Comparison of ENCODE assay signal across 9 cellular contexts in the genomic region with DNA sequence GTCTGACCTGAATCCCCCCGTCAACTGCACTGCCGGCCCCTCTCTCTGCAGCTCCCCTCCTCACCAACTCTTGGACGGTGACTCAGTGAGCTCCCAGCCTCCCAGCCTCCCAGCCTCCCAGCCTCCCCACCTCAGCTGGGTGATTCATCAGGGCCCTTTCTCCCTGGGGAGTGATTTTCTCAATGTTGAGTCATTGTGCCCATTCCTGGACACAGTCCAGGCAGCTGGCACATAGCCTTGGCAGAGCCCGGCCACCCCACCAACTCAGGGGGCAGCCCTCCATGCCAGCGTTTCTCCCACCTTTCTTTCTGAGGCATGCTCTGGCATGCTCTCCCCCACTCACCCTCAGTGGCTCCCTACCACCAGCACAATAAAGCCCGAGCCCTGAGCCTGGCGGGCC. TPM values are rescaled to one million over a fixed set of nuclear protein-coding genes. Genes with fewer than 3 reads are reported as not detected.
DNase-seq lines count a peak whose midpoint lies in the region; ATAC-seq and TF ChIP-seq lines count a peak whose summit lies in the region.
"Had no signal": no experiment of that assay in that cellular context is flagged by ENCODE, and none has a peak within 500 bp of the region (broad histone marks: within the 10 kb centered on the region; RNA-seq: fewer than 3 reads in every experiment).

No MANE protein-coding gene starts in this region.

- peaks cover 5 to 10% of the 10 kb centered on the region in 2 experiments; a peak in 1 of 4 replicates for H3K4me1 ChIP-seq in SK-N-SH (ENCODE audit: control insufficient read depth in 1 of 2, insufficient read depth in 2 of 2, low read depth in 1 of 2, low read length in 1 of 2)

- no peaks in the 10 kb centered on the region for H3K36me3 ChIP-seq in SK-N-SH (replicated peaks in 1 of 2; ENCODE audit: control insufficient read depth in 1 of 2, insufficient read depth in 2 of 2, low read length in 1 of 2)

- H3K4me1 Mint-ChIP-seq in activated naive CD8-positive, alpha-beta T cell (ENCODE audit: low read depth): peaks cover 6% of the 10 kb centered on the region
- peaks cover 4% of the 10 kb centered on the region for H3K4me1 Mint-ChIP-seq in activated naive CD8-positive, alpha-beta T cell treated with anti-CD3 and anti-CD28 coated beads, Interleukin-2, amount 50 U/mL, for 24 hours
- no peaks in the 10 kb centered on the region for H3K4me1 Mint-ChIP-seq in type B pancreatic cell (ENCODE audit: unreplicated experiment)

- no peak overlapping the region for H3K27ac ChIP-seq in SK-N-SH (ENCODE audit: low read depth in 2 of 2, low read length in 1 of 2)

- H3K9me3 ChIP-seq in SK-N-SH: no peaks in the 10 kb centered on the region

- CTCF ChIA-PET in SK-N-SH (lab: Yijun Ruan, JAX): interaction anchor here (0.7 to 18.2 kb wide), 28 partner anchors 9 to 263 kb away, joined by 3 to 276 read pairs (median 6); a partner anchor contains a TSS

- TF ChIP-seq EP300 in SK-N-SH (IDR thresholded peaks at IDR 0.05; ENCODE audit: borderline replicate concordance in 1 of 2, low read depth in 1 of 2, low read length in 1 of 2): no peak

- H3K4me2 ChIP-seq in SK-N-SH: peak overlapping the region; percentile 86

- no peak overlapping the region for H3K27ac Mint-ChIP-seq in activated naive CD8-positive, alpha-beta T cell
- no peak overlapping the region for H3K27ac Mint-ChIP-seq in activated naive CD8-positive, alpha-beta T cell treated with anti-CD3 and anti-CD28 coated beads, Interleukin-2, amount 50 U/mL, for 24 hours
- H3K27ac Mint-ChIP-seq in type B pancreatic cell: no peak overlapping the region

- no peaks in the 10 kb centered on the region for H3F3A ChIP-seq in SK-N-SH (replicated peaks; ENCODE audit: insufficient read depth)

- H3K36me3 Mint-ChIP-seq in activated naive CD8-positive, alpha-beta T cell: no peaks in the 10 kb centered on the region
- no peaks in the 10 kb centered on the region for H3K36me3 Mint-ChIP-seq in activated naive CD8-positive, alpha-beta T cell treated with anti-CD3 and anti-CD28 coated beads, Interleukin-2, amount 50 U/mL, for 24 hours (ENCODE audit: low read depth)
- no peaks in the 10 kb centered on the region for H3K36me3 Mint-ChIP-seq in type B pancreatic cell

- no peak overlapping the region for H2AFZ ChIP-seq in SK-N-SH (ENCODE audit: low read depth)

- no peaks in the 10 kb centered on the region for H3K9me2 ChIP-seq in SK-N-SH

- peaks cover 26% of the 10 kb centered on the region for H3K27me3 ChIP-seq in SK-N-SH (ENCODE audit: insufficient read depth)

- H4K20me1 ChIP-seq in SK-N-SH (ENCODE audit: insufficient read depth): no peaks in the 10 kb centered on the region

- ATAC-seq in activated naive CD8-positive, alpha-beta T cell treated with anti-CD3 and anti-CD28 coated beads, Interleukin-2, amount 50 U/mL, for 24 hours: no peak
- ATAC-seq in left ventricle myocardium superior: no peak
- ATAC-seq in HG03439 (IDR thresholded peaks at IDR 0.05; ENCODE audit: unreplicated experiment): no peak

- POLR2A ChIA-PET in SK-N-SH (lab: Yijun Ruan, JAX): interaction anchor here (1.1 kb wide), 1 partner anchor 26 kb away, joined by 4 read pairs; no protein-coding TSS in a partner anchor

- H3K4me3 ChIP-seq in SK-N-SH (ENCODE audit: low read depth in 2 of 2, low read length in 1 of 2) (0 out of 4 replicates have a peak overlapping the region, but pooled peaks of 1 of the 2 experiments have one; percentile 61), fibroblast of the aortic adventitia (ENCODE audit: low read depth, low read length) (no peak overlapping the region)

- no peaks in the 10 kb centered on the region for H3K27me3 Mint-ChIP-seq in activated naive CD8-positive, alpha-beta T cell
- H3K27me3 Mint-ChIP-seq in activated naive CD8-positive, alpha-beta T cell treated with anti-CD3 and anti-CD28 coated beads, Interleukin-2, amount 50 U/mL, for 24 hours: peaks cover 6% of the 10 kb centered on the region
- H3K27me3 Mint-ChIP-seq in type B pancreatic cell: peaks cover 13% of the 10 kb centered on the region

- no peak for TF ChIP-seq RAD21 in SK-N-SH (IDR thresholded peaks at IDR 0.05; ENCODE audit: low read length)

- H3K4me3 Mint-ChIP-seq in activated naive CD8-positive, alpha-beta T cell: peak overlapping the region; percentile 71
- no peak overlapping the region for H3K4me3 Mint-ChIP-seq in activated naive CD8-positive, alpha-beta T cell treated with anti-CD3 and anti-CD28 coated beads, Interleukin-2, amount 50 U/mL, for 24 hours
- peak overlapping the region; percentile 77 for H3K4me3 Mint-ChIP-seq in type B pancreatic cell

- TF ChIP-seq CTCF in SK-N-SH (IDR thresholded peaks at IDR 0.05) (no peak), fibroblast of the aortic adventitia (IDR thresholded peaks at IDR 0.05; ENCODE audit: insufficient read depth, low read length) (no peak), type B pancreatic cell (conservative IDR thresholded peaks at IDR 0.05) (no peak)

- no peaks in the 10 kb centered on the region for H3K9me3 Mint-ChIP-seq in activated naive CD8-positive, alpha-beta T cell (ENCODE audit: low read depth)
- no peaks in the 10 kb centered on the region for H3K9me3 Mint-ChIP-seq in activated naive CD8-positive, alpha-beta T cell treated with anti-CD3 and anti-CD28 coated beads, Interleukin-2, amount 50 U/mL, for 24 hours
- H3K9me3 Mint-ChIP-seq in type B pancreatic cell: no peaks in the 10 kb centered on the region

- no peaks in the 10 kb centered on the region for H3K79me2 ChIP-seq in SK-N-SH (ENCODE audit: insufficient read depth)

- DNase-seq in activated naive CD8-positive, alpha-beta T cell treated with anti-CD3 and anti-CD28 coated beads, Interleukin-2, amount 50 U/mL, for 24 hours: no peak
- DNase-seq in SK-N-SH (no peak), fibroblast of the aortic adventitia (ENCODE audit: low read depth) (peak; percentile 18), type B pancreatic cell (ENCODE audit: extremely low spot score, unreplicated experiment) (no peak), left ventricle myocardium superior (no peak), COR-L47 (lab: John Stamatoyannopoulos, UW) (no peak)

- no peak overlapping the region for H3K9ac ChIP-seq in SK-N-SH

- intact Hi-C loops in left ventricle myocardium superior (cut with micrococcal nuclease): loop anchor here (5.0 kb wide), 1 partner anchor 56 kb away; no protein-coding TSS in a partner anchor

- WGBS in SK-N-SH (ENCODE audit: low lambda C conversion rate): 52% methylated on average over 5 of the region's 7 CpGs

TF ChIP-seq in SK-N-SH, 30 proteins besides CTCF, POLR2A, EP300 and RAD21:
- TF ChIP-seq NRF1 (IDR thresholded peaks at IDR 0.05; ENCODE audit: low read depth, low read length) (no peak), JUND (IDR thresholded peaks at IDR 0.05) (peak; percentile 80; the same call in 1 of the 2 replicates), TCF12 (IDR thresholded peaks at IDR 0.05) (peak; percentile 36; the same call in 1 of the 2 replicates), FOSL2 (IDR thresholded peaks at IDR 0.05; ENCODE audit: borderline replicate concordance, low read depth) (peak; percentile 96), NFIC (IDR thresholded peaks at IDR 0.05; ENCODE audit: borderline replicate concordance) (peak; percentile 88)
- TF ChIP-seq, protein P1, sequence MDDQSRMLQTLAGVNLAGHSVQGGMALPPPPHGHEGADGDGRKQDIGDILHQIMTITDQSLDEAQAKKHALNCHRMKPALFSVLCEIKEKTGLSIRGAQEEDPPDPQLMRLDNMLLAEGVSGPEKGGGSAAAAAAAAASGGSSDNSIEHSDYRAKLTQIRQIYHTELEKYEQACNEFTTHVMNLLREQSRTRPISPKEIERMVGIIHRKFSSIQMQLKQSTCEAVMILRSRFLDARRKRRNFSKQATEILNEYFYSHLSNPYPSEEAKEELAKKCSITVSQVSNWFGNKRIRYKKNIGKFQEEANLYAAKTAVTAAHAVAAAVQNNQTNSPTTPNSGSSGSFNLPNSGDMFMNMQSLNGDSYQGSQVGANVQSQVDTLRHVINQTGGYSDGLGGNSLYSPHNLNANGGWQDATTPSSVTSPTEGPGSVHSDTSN (IDR thresholded peaks at IDR 0.05): no peak; the same call in 1 of the 2 replicates

RNA-seq across cellular contexts. Expression of a gene that starts 30.7 kb away (rescaled TPM):
- polyA plus RNA-seq in SK-N-SH (2012; rRNA removed): 0.32 and 0.43 TPM in 2 replicates
- polyA plus RNA-seq in SK-N-SH (2012; cell fraction: cytosol; rRNA removed): 0.15 and 0.60 TPM in 2 replicates
- 0.85 and 1.0 TPM in 2 replicates for polyA plus RNA-seq in SK-N-SH (2012; cell fraction: nucleus; rRNA removed)
- 0.41 TPM in 1 of 2 replicates, not detected in the other for total RNA-seq in fibroblast of the aortic adventitia (ENCODE audit: low replicate concordance)
- total RNA-seq in type B pancreatic cell (ENCODE audit: low replicate concordance): 2.8 and 3.8 TPM in 2 replicates
- total RNA-seq in left ventricle myocardium superior: 30.0 TPM
- total RNA-seq: G401 had no signal
